Comparison of ENCODE assay signal across 13 cellular contexts in genomic region chr11:104259121-104259610, GRCh38.
DNase-seq lines count a peak whose midpoint lies in the region; ATAC-seq and TF ChIP-seq lines count a peak whose summit lies in the region.
"Had no signal": no experiment of that assay in that cellular context is flagged by ENCODE, and none has a peak within 500 bp of the region (broad histone marks: within the 10 kb centered on the region; RNA-seq: fewer than 3 reads in every experiment).

No MANE protein-coding gene starts in this region.

- no peak overlapping the region for H3K27ac Mint-ChIP-seq in GM23338
- H3K27ac Mint-ChIP-seq in nephron progenitor cell: no peak overlapping the region
- H3K27ac Mint-ChIP-seq: CD4-positive, alpha-beta T cell had no signal

- no peak overlapping the region for H3K4me3 ChIP-seq in GM23338
- H3K4me3 ChIP-seq: GM23248 had no signal

- peak overlapping the region; percentile 38; the same call in 1 of the 2 replicates for H2AFZ ChIP-seq in GM23338
- H2AFZ ChIP-seq: GM23248 had no signal

- H3K4me1 Mint-ChIP-seq in GM23338 (peaks cover 5% of the 10 kb centered on the region; the same call in 2 of the 3 replicates), nephron progenitor cell (no peaks in the 10 kb centered on the region)

- H3K79me2 ChIP-seq in GM23338 (replicated peaks; ENCODE audit: insufficient read depth): no peaks in the 10 kb centered on the region

- H3K36me3 ChIP-seq in GM23338 (ENCODE audit: insufficient read depth): no peaks in the 10 kb centered on the region

- no peaks in the 10 kb centered on the region for H4K20me1 ChIP-seq in GM23338 (replicated peaks; ENCODE audit: insufficient read depth)

- H3K4me1 ChIP-seq in GM23338 (ENCODE audit: insufficient read depth): no peaks in the 10 kb centered on the region

- no peak overlapping the region for H3K4me3 Mint-ChIP-seq in GM23338
- no peak overlapping the region for H3K4me3 Mint-ChIP-seq in nephron progenitor cell
- H3K4me3 Mint-ChIP-seq: CD4-positive, alpha-beta T cell had no signal

- H3K9me2 ChIP-seq in GM23338 (ENCODE audit: insufficient read depth): no peaks in the 10 kb centered on the region

- H3F3A ChIP-seq in GM23338 (replicated peaks; ENCODE audit: low read depth): no peaks in the 10 kb centered on the region

- no peak for DNase-seq in GM23338 (ENCODE audit: low spot score)
- DNase-seq in lung microvascular endothelial cell (ENCODE audit: low read depth in 2 of 2): peak; percentile 8 to 97
- no peak for DNase-seq in nephron progenitor cell
- no peak for DNase-seq in NCI-H2029 (lab: John Stamatoyannopoulos, UW)
- DNase-seq: ACHN; CD4-positive, alpha-beta T cell; GM23248; HCEC 1CT; IMR-90 had no signal

- H3K27me3 Mint-ChIP-seq in GM23338 (ENCODE audit: insufficient read depth, low read depth, poor library complexity) (no peaks in the 10 kb centered on the region), nephron progenitor cell (ENCODE audit: low read depth, poor library complexity) (no peaks in the 10 kb centered on the region)
- H3K27me3 Mint-ChIP-seq: CD4-positive, alpha-beta T cell had no signal

- H3K9me3 Mint-ChIP-seq in GM23338: no peaks in the 10 kb centered on the region
- no peaks in the 10 kb centered on the region for H3K9me3 Mint-ChIP-seq in nephron progenitor cell
- H3K9me3 Mint-ChIP-seq: CD4-positive, alpha-beta T cell had no signal

- no peak overlapping the region for H3K27ac ChIP-seq in GM23338 (ENCODE audit: low read depth)
- H3K27ac ChIP-seq: C4-2B, GM23248, HL-60 had no signal

- H3K36me3 Mint-ChIP-seq in GM23338 (ENCODE audit: low read depth) (no peaks in the 10 kb centered on the region), nephron progenitor cell (ENCODE audit: low read depth) (no peaks in the 10 kb centered on the region)

- H3K27me3 ChIP-seq in GM23338 (ENCODE audit: insufficient read depth): no peaks in the 10 kb centered on the region

- ATAC-seq in GM23338: no peak
- ATAC-seq in HG03442 (IDR thresholded peaks at IDR 0.05; ENCODE audit: unreplicated experiment): no peak

- H3K4me2 ChIP-seq in GM23338: no peak overlapping the region

- TF ChIP-seq CTCF in GM23338 (conservative IDR thresholded peaks at IDR 0.05; ENCODE audit: low read depth in 2 of 2): no peak
- TF ChIP-seq CTCF in nephron progenitor cell (IDR thresholded peaks at IDR 0.05): no peak

TF ChIP-seq in GM23338, 12 proteins besides CTCF, POLR2A, EP300 and RAD21 (continues in another document):
- TF ChIP-seq EZH2phosphoT487 (IDR thresholded peaks at IDR 0.05; ENCODE audit: unreplicated experiment) (no peak), CREB1 (CRISPR knock-in tag; IDR thresholded peaks at IDR 0.05; ENCODE audit: low read depth) (no peak), EZH2 (IDR thresholded peaks at IDR 0.05; ENCODE audit: low read depth, unreplicated experiment) (no peak), ZNF331 (CRISPR knock-in tag; IDR thresholded peaks at IDR 0.05; ENCODE audit: low read depth) (no peak), NANOG (IDR thresholded peaks at IDR 0.05; ENCODE audit: borderline replicate concordance) (no peak), REST (IDR thresholded peaks at IDR 0.05; ENCODE audit: unreplicated experiment) (no peak)

TF ChIP-seq in PFSK-1, 5 proteins besides CTCF, POLR2A, EP300 and RAD21:
- TF ChIP-seq TAF1 (IDR thresholded peaks at IDR 0.05; ENCODE audit: borderline replicate concordance, insufficient read depth, low read length) (no peak), REST (IDR thresholded peaks at IDR 0.05; ENCODE audit: insufficient read depth in 1 of 2, low read depth in 2 of 2, low read length in 2 of 2) (no peak), FOXP2 (optimal IDR thresholded peaks at IDR 0.05; ENCODE audit: borderline replicate concordance, extremely low read depth, extremely low read length, insufficient read depth) (peak; percentile 16), POLR2AphosphoS5 (IDR thresholded peaks at IDR 0.05; ENCODE audit: low read depth, low read length) (no peak), SIN3A (IDR thresholded peaks at IDR 0.05; ENCODE audit: borderline replicate concordance, insufficient read depth, low read length) (peak; percentile 10; the same call in 1 of the 2 replicates)

Comparison
In these comparisons a context has a peak if more than half of its experiments do, and no peak if none do; other contexts are left out.
1. DNase-seq: peak in lung microvascular endothelial cell (2 of 2); none in GM23338 (single experiment), nephron progenitor cell (single experiment) and NCI-H2029 (single experiment).